Comparison of ENCODE assay signal across 1 cellular context in genomic region chr7:76428868-76429805, GRCh38.
A peak's percentile ranks its signal among the peaks of the same experiment; 100 is the strongest.
TF ChIP-seq lines count a peak whose summit lies in the region.

No MANE protein-coding gene starts in this region.

TF ChIP-seq in K562, 482 proteins besides CTCF, POLR2A, EP300 and RAD21 (continued from another document and continues in another):
- TF ChIP-seq HINFP (tag; conservative IDR thresholded peaks at IDR 0.05; ENCODE audit: low read depth) (no peak), ILF3 (IDR thresholded peaks at IDR 0.05; ENCODE audit: borderline replicate concordance) (no peak), ZNF639 (CRISPR knock-in tag; conservative IDR thresholded peaks at IDR 0.05 in 1 of 2, IDR thresholded peaks at IDR 0.05 in 1 of 2) (no peak), ZNF282 (CRISPR knock-in tag; IDR thresholded peaks at IDR 0.05) (no peak), CXXC5 (CRISPR knock-in tag; IDR thresholded peaks at IDR 0.05) (peak; percentile 43), ZNF384 (IDR thresholded peaks at IDR 0.05; ENCODE audit: low read depth, low read length) (no peak), NCOR1 (IDR thresholded peaks at IDR 0.05) (peak; percentile 51), FUS (optimal IDR thresholded peaks at IDR 0.05; ENCODE audit: low read depth, low read length) (no peak), SMAD1 (IDR thresholded peaks at IDR 0.05; ENCODE audit: low read depth, low read length, partially characterized antibody) (no peak), ZNF592 (IDR thresholded peaks at IDR 0.05) (no peak), ZC3H4 (CRISPR knock-in tag; IDR thresholded peaks at IDR 0.05; ENCODE audit: borderline replicate concordance) (no peak), HDAC3 (IDR thresholded peaks at IDR 0.05; ENCODE audit: borderline replicate concordance, partially characterized antibody) (no peak), HMG20B (CRISPR knock-in tag; IDR thresholded peaks at IDR 0.05) (no peak), MYBL2 (IDR thresholded peaks at IDR 0.05; ENCODE audit: low read depth) (no peak), MYBL2 (CRISPR knock-in tag; IDR thresholded peaks at IDR 0.05; ENCODE audit: borderline replicate concordance) (no peak), GTF2B (IDR thresholded peaks at IDR 0.05; ENCODE audit: extremely low read depth, insufficient read length) (no peak), NELFE (IDR thresholded peaks at IDR 0.05; ENCODE audit: insufficient read depth, insufficient read length) (no peak), ZNF518B (CRISPR knock-in tag; IDR thresholded peaks at IDR 0.05) (no peak), ZHX1 (conservative IDR thresholded peaks at IDR 0.05; ENCODE audit: low read length) (no peak), ZFPM2 (CRISPR knock-in tag; IDR thresholded peaks at IDR 0.05) (no peak), NFIC (IDR thresholded peaks at IDR 0.05) (no peak), ZNF699 (CRISPR knock-in tag; IDR thresholded peaks at IDR 0.05; ENCODE audit: insufficient replicate concordance) (no peak), DLX4 (CRISPR knock-in tag; IDR thresholded peaks at IDR 0.05) (no peak), EP400 (IDR thresholded peaks at IDR 0.05) (peak; percentile 67), GABPA (tag; conservative IDR thresholded peaks at IDR 0.05; ENCODE audit: low read depth) (peak; percentile 33; the same call in 1 of the 2 replicates), POU5F1 (IDR thresholded peaks at IDR 0.05; ENCODE audit: borderline replicate concordance, low read depth, low read length, partially characterized antibody) (no peak), E2F1 (CRISPR knock-in tag; IDR thresholded peaks at IDR 0.05) (no peak), NFIX (CRISPR knock-in tag; IDR thresholded peaks at IDR 0.05; ENCODE audit: low read depth) (no peak), DMBX1 (CRISPR knock-in tag; IDR thresholded peaks at IDR 0.05; ENCODE audit: borderline replicate concordance) (no peak), SRSF7 (optimal IDR thresholded peaks at IDR 0.05; ENCODE audit: low read depth, low read length) (no peak), NRF1 (conservative IDR thresholded peaks at IDR 0.05 in 1 of 2, IDR thresholded peaks at IDR 0.05 in 1 of 2) (no peak), ELF2 (CRISPR knock-in tag; IDR thresholded peaks at IDR 0.05) (no peak), JUND (IDR thresholded peaks at IDR 0.05; ENCODE audit: borderline replicate concordance, low read depth, low read length) (no peak), JUND (tag; IDR thresholded peaks at IDR 0.05; ENCODE audit: borderline replicate concordance, low read depth, low read length) (no peak), ZBTB1 (CRISPR knock-in tag; IDR thresholded peaks at IDR 0.05; ENCODE audit: borderline replicate concordance, low read depth) (no peak), BHLHE40 (IDR thresholded peaks at IDR 0.05; ENCODE audit: low read length) (peak; percentile 52), PBX2 (CRISPR knock-in tag; IDR thresholded peaks at IDR 0.05; ENCODE audit: low read depth) (no peak), PBX2 (tag; conservative IDR thresholded peaks at IDR 0.05; ENCODE audit: low read depth) (no peak), FOXM1 (IDR thresholded peaks at IDR 0.05; ENCODE audit: low read depth) (no peak), FOXM1 (CRISPR knock-in tag; IDR thresholded peaks at IDR 0.05; ENCODE audit: low read depth) (no peak), TEAD1 (CRISPR knock-in tag; IDR thresholded peaks at IDR 0.05) (no peak), NUFIP1 (IDR thresholded peaks at IDR 0.05; ENCODE audit: partially characterized antibody) (no peak), TAF15 (IDR thresholded peaks at IDR 0.05; ENCODE audit: low read depth, low read length) (no peak), ZKSCAN3 (CRISPR knock-in tag; IDR thresholded peaks at IDR 0.05) (no peak), ETV6 (IDR thresholded peaks at IDR 0.05; ENCODE audit: borderline replicate concordance in 1 of 2, low read depth in 2 of 2, low read length in 1 of 2) (peak; percentile 52 to 73; a peak in 2 of 4 replicates), ETV6 (CRISPR knock-in tag; IDR thresholded peaks at IDR 0.05; ENCODE audit: borderline replicate concordance) (no peak)
